8 cellular contexts compared by ENCODE assay signal in the genomic region with DNA sequence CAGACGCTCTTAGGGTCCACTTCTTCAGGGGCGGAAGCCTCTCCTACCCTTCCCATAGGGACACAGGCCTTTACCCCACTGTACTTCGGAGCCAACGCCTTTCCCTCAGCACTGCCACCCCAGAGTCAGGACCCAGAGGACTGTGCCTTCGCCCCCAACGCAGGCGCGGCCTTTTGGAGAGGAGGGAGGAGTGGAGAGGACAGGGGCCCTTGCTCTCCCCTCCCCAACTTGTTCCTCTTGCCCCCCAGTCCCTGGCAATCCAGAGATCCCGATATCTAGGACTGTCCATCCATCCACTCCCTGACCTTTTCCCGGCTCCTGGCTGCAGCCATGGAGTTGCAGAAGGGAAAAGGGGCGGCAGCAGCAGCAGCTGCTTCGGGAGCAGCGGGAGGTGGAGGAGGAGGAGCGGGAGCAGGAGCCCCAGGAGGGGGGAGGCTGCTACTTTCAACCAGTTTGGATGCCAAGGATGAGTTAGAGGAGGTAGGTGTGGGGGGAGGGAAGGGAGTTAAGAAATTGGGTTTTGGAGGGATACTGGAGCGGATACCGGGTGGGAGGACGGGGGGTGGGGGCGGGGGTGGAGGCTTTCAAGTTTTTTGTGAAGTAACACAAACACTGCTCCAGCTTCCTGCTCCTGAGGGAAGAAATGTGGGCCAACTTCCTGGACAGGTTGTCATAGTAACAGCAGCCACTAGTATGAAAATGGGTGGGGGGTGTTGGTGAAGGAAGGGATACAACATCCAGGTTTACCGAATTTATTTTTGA. TPM values are rescaled to one million over a fixed set of nuclear protein-coding genes. Genes with fewer than 3 reads are reported as not detected.
DNase-seq lines count a peak whose midpoint lies in the region; ATAC-seq and TF ChIP-seq lines count a peak whose summit lies in the region.

No MANE protein-coding gene starts in this region.

- H3K27ac ChIP-seq in CD8-positive, alpha-beta memory T cell (ENCODE audit: low read depth, low read length) = peak overlapping the region; percentile 93
- peak overlapping the region; percentile 96 for H3K27ac ChIP-seq in HL-60 (replicated peaks)

- peak overlapping the region; percentile 92 to 100 (median 97) for H3K27ac Mint-ChIP-seq in CD8-positive, alpha-beta memory T cell

- peaks cover 22% of the 10 kb centered on the region for H3K4me1 ChIP-seq in CD8-positive, alpha-beta memory T cell (ENCODE audit: insufficient read depth, low read length)
- H3K4me1 ChIP-seq in iPS-15b (ENCODE audit: control insufficient read depth, insufficient read depth, low read length) = peaks cover 7% of the 10 kb centered on the region

- H3K9ac ChIP-seq in iPS-15b (ENCODE audit: low read depth, low read length) = peak overlapping the region; percentile 98

- H3K4me3 ChIP-seq in CD8-positive, alpha-beta memory T cell (ENCODE audit: low read length) = peak overlapping the region; percentile 93
- peak overlapping the region; percentile 82 for H3K4me3 ChIP-seq in HL-60 (replicated peaks; ENCODE audit: insufficient read depth, low read length)
- peak overlapping the region; percentile 98 for H3K4me3 ChIP-seq in iPS-15b (ENCODE audit: low read depth, low read length)
- peak overlapping the region; percentile 99 for H3K4me3 ChIP-seq in skeletal muscle cell (ENCODE audit: low read depth, low read length)

- CTCF ChIA-PET in CD8-positive, alpha-beta memory T cell (lab: Charles Lee) = no interaction called here

- no peak for TF ChIP-seq CTCF in HL-60 (IDR thresholded peaks at IDR 0.05; ENCODE audit: insufficient read depth, low read length)

- H3K27me3 ChIP-seq in CD8-positive, alpha-beta memory T cell (ENCODE audit: insufficient read depth, low read length, poor library complexity, severe bottlenecking) = no peaks in the 10 kb centered on the region
- H3K27me3 ChIP-seq in HL-60 (ENCODE audit: insufficient read depth, poor library complexity, severe bottlenecking) (no peaks in the 10 kb centered on the region), iPS-15b (ENCODE audit: control insufficient read depth, insufficient read depth, low read length) (no peaks in the 10 kb centered on the region)

- no peaks in the 10 kb centered on the region for H3K9me3 Mint-ChIP-seq in CD8-positive, alpha-beta memory T cell

- POLR2A ChIA-PET in CD8-positive, alpha-beta memory T cell (lab: Charles Lee) = interaction anchor here (0.7 to 1.1 kb wide), 3 partner anchors 47 to 94 kb away, joined by 3 to 9 read pairs (median 3); a partner anchor contains a TSS

- H3K4me1 Mint-ChIP-seq in CD8-positive, alpha-beta memory T cell = peaks cover 28 to 35% (median 31%) of the 10 kb centered on the region in 3 donors

- peaks cover 0 to 8% (median 5%) of the 10 kb centered on the region in 3 donors for H3K36me3 Mint-ChIP-seq in CD8-positive, alpha-beta memory T cell

- H3K4me3 Mint-ChIP-seq in CD8-positive, alpha-beta memory T cell = peak overlapping the region; percentile 83 to 95 (median 91)

- in situ Hi-C loops in SK-MEL-5 (cut with HindIII; ENCODE audit: low pct_unique_long_range_greater_than_20kb, low sequenced_read_pairs) = no loop called here

- ATAC-seq in HG03342 (IDR thresholded peaks at IDR 0.05; ENCODE audit: unreplicated experiment) = no peak

- no peaks in the 10 kb centered on the region for H3K9me3 ChIP-seq in CD8-positive, alpha-beta memory T cell (ENCODE audit: low read length)
- no peaks in the 10 kb centered on the region for H3K9me3 ChIP-seq in iPS-15b (ENCODE audit: control insufficient read depth, insufficient read depth, low read length)

- DNase-seq in CD8-positive, alpha-beta memory T cell = peak in 1 of 5 donors; percentile 7
- DNase-seq in HL-60 (ENCODE audit: low read depth in 1 of 2, low spot score in 1 of 2) = peak; percentile 34 to 52
- DNase-seq in SK-MEL-5 (ENCODE audit: low read depth, low spot score) = peak; percentile 63
- DNase-seq in astrocyte of the hippocampus (ENCODE audit: low read depth, low spot score) = peak; percentile 58
- DNase-seq in skeletal muscle cell (ENCODE audit: low read depth) = no peak
- no peak for DNase-seq in NCI-H1436 (lab: John Stamatoyannopoulos, UW)

- no peaks in the 10 kb centered on the region for H3K27me3 Mint-ChIP-seq in CD8-positive, alpha-beta memory T cell

- H3K36me3 ChIP-seq in CD8-positive, alpha-beta memory T cell (ENCODE audit: insufficient read depth, low read length) = no peaks in the 10 kb centered on the region
- H3K36me3 ChIP-seq in iPS-15b (ENCODE audit: control insufficient read depth, insufficient read depth, low read length) = no peaks in the 10 kb centered on the region

RNA-seq across cellular contexts. Expression of a gene that starts 0.6 kb away (rescaled TPM):
- 10 to 100 TPM; 58.2 to 61.1 TPM for total RNA-seq in CD8-positive, alpha-beta memory T cell
- polyA plus RNA-seq in CD8-positive, alpha-beta memory T cell = 11.9 TPM
- total RNA-seq in SK-MEL-5 (2014; rRNA removed; shearing (Covaris generic)) = 63.2 and 77.5 TPM in 2 replicates
- 60.2 and 77.1 TPM in 2 replicates for polyA plus RNA-seq in SK-MEL-5 (2015; cell fraction: cytosol; rRNA removed)
- 522 and 581 TPM in 2 replicates for polyA plus RNA-seq in SK-MEL-5 (2015; cell fraction: nucleus; rRNA removed)

RNA-seq across cellular contexts. Expression of a gene that starts 46.7 kb away (rescaled TPM):
- total RNA-seq in CD8-positive, alpha-beta memory T cell = 10 to 100 TPM in 1 of 2 experiments, 1 to 10 TPM in 1; 9.9 to 11.3 TPM
- polyA plus RNA-seq in CD8-positive, alpha-beta memory T cell = 29.3 TPM
- 174 and 184 TPM in 2 replicates for total RNA-seq in SK-MEL-5 (2014; rRNA removed; shearing (Covaris generic))
- polyA plus RNA-seq in SK-MEL-5 (2015; cell fraction: cytosol; rRNA removed) = 225 and 228 TPM in 2 replicates
- polyA plus RNA-seq in SK-MEL-5 (2015; cell fraction: nucleus; rRNA removed) = 398 and 617 TPM in 2 replicates

RNA-seq across cellular contexts. Expression of a gene that starts 50.0 kb away (rescaled TPM):
- total RNA-seq in CD8-positive, alpha-beta memory T cell = not detected
- polyA plus RNA-seq in CD8-positive, alpha-beta memory T cell = not detected
- not detected in 2 replicates for total RNA-seq in SK-MEL-5 (2014; rRNA removed; shearing (Covaris generic))
- not detected in 2 replicates for polyA plus RNA-seq in SK-MEL-5 (2015; cell fraction: cytosol; rRNA removed)
- polyA plus RNA-seq in SK-MEL-5 (2015; cell fraction: nucleus; rRNA removed) = 0.09 TPM in 1 of 2 replicates, not detected in the other

RNA-seq across cellular contexts. Expression of a gene that starts 57.7 kb away (rescaled TPM):
- total RNA-seq in CD8-positive, alpha-beta memory T cell = 100 to 1,000 TPM; 379 to 394 TPM
- polyA plus RNA-seq in CD8-positive, alpha-beta memory T cell = 126 TPM
- total RNA-seq in SK-MEL-5 (2014; rRNA removed; shearing (Covaris generic)) = 415 and 443 TPM in 2 replicates
- 304 and 352 TPM in 2 replicates for polyA plus RNA-seq in SK-MEL-5 (2015; cell fraction: cytosol; rRNA removed)
- 218 and 277 TPM in 2 replicates for polyA plus RNA-seq in SK-MEL-5 (2015; cell fraction: nucleus; rRNA removed)

Comparison
In these comparisons a context has a peak if more than half of its experiments do, and no peak if none do; other contexts are left out.
1. DNase-seq: peak in HL-60 (2 of 2), SK-MEL-5 (single experiment) and astrocyte of the hippocampus (single experiment); none in skeletal muscle cell (single experiment) and NCI-H1436 (single experiment).
2. RNA of a gene that starts 46.7 kb away (total RNA-seq): 174 to 184 TPM in SK-MEL-5; 9.9 to 11.3 TPM in CD8-positive, alpha-beta memory T cell; every median in the first group is over 10 times any median in the second.
3. Peak in every context shown above with its lines, with median percentiles within 50 percentile points of each other: H3K4me3 ChIP-seq.